ENCODE assay signal across 13 cellular contexts in the genomic region with DNA sequence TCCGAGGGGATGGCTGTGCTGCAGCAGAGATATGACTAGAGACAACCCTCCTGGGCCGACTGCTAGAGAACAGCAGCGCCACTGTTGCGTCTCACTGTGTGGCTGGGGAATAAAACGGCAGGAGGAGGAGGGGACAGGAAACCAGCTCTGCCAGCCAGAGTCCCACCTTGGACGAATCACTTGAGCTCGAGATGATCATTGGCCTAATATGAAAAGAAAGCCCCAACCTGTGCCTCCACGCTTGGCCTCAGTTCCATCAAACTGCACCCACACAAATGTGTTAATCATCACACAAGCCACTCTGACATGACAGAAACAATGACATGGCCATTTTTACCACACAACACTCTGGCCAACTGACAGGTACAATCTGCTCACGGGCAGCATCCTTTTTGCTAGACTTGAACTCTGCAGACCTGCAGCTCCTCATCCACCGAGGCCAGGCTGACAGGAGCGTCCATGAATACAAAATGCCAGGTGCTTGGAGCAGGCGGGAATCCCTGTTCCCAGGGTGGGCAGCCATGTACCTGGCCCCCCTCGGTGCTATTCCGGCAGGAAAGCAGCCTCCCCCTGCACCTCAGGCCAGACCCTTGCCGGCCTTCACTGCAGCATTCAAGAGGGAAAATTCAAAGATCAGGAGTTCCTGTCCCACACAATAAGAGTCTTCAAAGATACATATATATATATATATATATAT. TPM values are rescaled to one million over a fixed set of nuclear protein-coding genes. Genes with fewer than 3 reads are reported as not detected.
DNase-seq lines count a peak whose midpoint lies in the region; ATAC-seq and FAIRE-seq lines count a peak whose summit lies in the region.
"Had no signal": no experiment of that assay in that cellular context is flagged by ENCODE, and none has a peak within 500 bp of the region (broad histone marks: within the 10 kb centered on the region; RNA-seq: fewer than 3 reads in every experiment).

No MANE protein-coding gene starts in this region.

- no peaks in the 10 kb centered on the region for H3K27me3 ChIP-seq in neuronal stem cell (ENCODE audit: control insufficient read depth in 3 of 3, insufficient read depth in 3 of 3, low read depth in 1 of 3, low read length in 3 of 3)

- peaks cover 3% of the 10 kb centered on the region for H3K79me1 ChIP-seq in neuronal stem cell (ENCODE audit: low read depth, low read length)

- no peaks in the 10 kb centered on the region for H3K9me3 ChIP-seq in neuronal stem cell (replicated peaks in 1 of 2; ENCODE audit: control insufficient read depth in 2 of 2, insufficient read depth in 1 of 2, low read depth in 1 of 2, low read length in 2 of 2)

- peaks cover 7 to 57% of the 10 kb centered on the region in 2 donors for H3K36me3 ChIP-seq in neuronal stem cell (replicated peaks in 1 of 2; ENCODE audit: control insufficient read depth in 2 of 2, insufficient read depth in 2 of 2, low read length in 2 of 2)

- no peak overlapping the region for H3K4me3 ChIP-seq in neuronal stem cell (ENCODE audit: low read length in 2 of 2)
- H3K4me3 ChIP-seq: coronary artery, skin epidermis had no signal

- no peak overlapping the region for H3K27ac ChIP-seq in neuronal stem cell (replicated peaks; ENCODE audit: low read length)
- H3K27ac ChIP-seq: coronary artery, skin epidermis had no signal

- no peak overlapping the region for H3K14ac ChIP-seq in neuronal stem cell (ENCODE audit: low read length)

- no peak overlapping the region for H2BK120ac ChIP-seq in neuronal stem cell (ENCODE audit: low read depth, low read length)

- no peak overlapping the region for H2AK5ac ChIP-seq in neuronal stem cell (ENCODE audit: low read depth, low read length)

- no peak overlapping the region for H2BK15ac ChIP-seq in neuronal stem cell (ENCODE audit: low read length)

- H4K91ac ChIP-seq in neuronal stem cell (ENCODE audit: low read depth, low read length, poor library complexity): no peak overlapping the region

- no peak overlapping the region for H4K8ac ChIP-seq in neuronal stem cell (ENCODE audit: low read depth, low read length)

- peak overlapping the region; percentile 55 for H3K4ac ChIP-seq in neuronal stem cell (ENCODE audit: low read length)

- peak; percentile 85 for ATAC-seq in GM18511 (IDR thresholded peaks at IDR 0.05; ENCODE audit: unreplicated experiment)
- ATAC-seq in GM19395 (IDR thresholded peaks at IDR 0.05; ENCODE audit: unreplicated experiment): peak; percentile 63
- ATAC-seq in HG03097 (IDR thresholded peaks at IDR 0.05; ENCODE audit: low FRiP score, unreplicated experiment): peak; percentile 67

- no peak overlapping the region for H2AFZ ChIP-seq in neuronal stem cell (ENCODE audit: low read length)

- H2BK12ac ChIP-seq in neuronal stem cell (ENCODE audit: low read length): no peak overlapping the region

- H3K4me2 ChIP-seq in neuronal stem cell (ENCODE audit: insufficient read depth, low read length, poor library complexity, severe bottlenecking): no peak overlapping the region

- no CpG with 5 or more reads among the region's 15 CpGs for WGBS in neuronal stem cell (ENCODE audit: extremely low coverage in 2 of 2, insufficient read length in 2 of 2, insufficient replicate concordance in 1 of 2), 2 donors

- FAIRE-seq in frontal cortex (lab: Jason Lieb, UNC): no peak
- FAIRE-seq: keratinocyte had no signal

- H2BK5ac ChIP-seq in neuronal stem cell (ENCODE audit: low read length): no peak overlapping the region

- peak overlapping the region; percentile 52 for H3K18ac ChIP-seq in neuronal stem cell (ENCODE audit: low read length)

- peaks cover 12 to 13% of the 10 kb centered on the region in 2 donors for H3K4me1 ChIP-seq in neuronal stem cell (ENCODE audit: control insufficient read depth in 2 of 2, insufficient read depth in 1 of 2, low read depth in 1 of 2, low read length in 2 of 2)

- DNase-seq in neuronal stem cell (ENCODE audit: low spot score) (no peak), frontal cortex (ENCODE audit: low spot score in 2 of 2) (no peak), A172 (ENCODE audit: low spot score) (no peak), superior temporal gyrus (ENCODE audit: extremely low spot score) (no peak)
- DNase-seq: activated CD4-positive, alpha-beta T cell treated with anti-CD3 and anti-CD28 coated beads, Interleukin-2, amount 10 ng/mL, durations not matched to agents 7 days and 5 days; HFFc6; KBM-7 had no signal

- H3K9ac ChIP-seq in neuronal stem cell (ENCODE audit: low read depth, low read length, poor library complexity): no peak overlapping the region

- H3K23ac ChIP-seq in neuronal stem cell (ENCODE audit: low read depth, low read length, poor library complexity): peak overlapping the region; percentile 81

RNA-seq across cellular contexts. Expression of gene PARD6G, which starts 52.3 kb away (rescaled TPM):
- 24.1 TPM for polyA plus RNA-seq in neuronal stem cell (2013, experiment 1 of 2)
- 23.1 TPM for polyA plus RNA-seq in neuronal stem cell (2013, experiment 2 of 2)
- 9.4 TPM for total RNA-seq in frontal cortex
- total RNA-seq in A172 (2014; rRNA removed; shearing (Covaris generic)): 4.8 and 8.8 TPM in 2 replicates
